In the genomic region with DNA sequence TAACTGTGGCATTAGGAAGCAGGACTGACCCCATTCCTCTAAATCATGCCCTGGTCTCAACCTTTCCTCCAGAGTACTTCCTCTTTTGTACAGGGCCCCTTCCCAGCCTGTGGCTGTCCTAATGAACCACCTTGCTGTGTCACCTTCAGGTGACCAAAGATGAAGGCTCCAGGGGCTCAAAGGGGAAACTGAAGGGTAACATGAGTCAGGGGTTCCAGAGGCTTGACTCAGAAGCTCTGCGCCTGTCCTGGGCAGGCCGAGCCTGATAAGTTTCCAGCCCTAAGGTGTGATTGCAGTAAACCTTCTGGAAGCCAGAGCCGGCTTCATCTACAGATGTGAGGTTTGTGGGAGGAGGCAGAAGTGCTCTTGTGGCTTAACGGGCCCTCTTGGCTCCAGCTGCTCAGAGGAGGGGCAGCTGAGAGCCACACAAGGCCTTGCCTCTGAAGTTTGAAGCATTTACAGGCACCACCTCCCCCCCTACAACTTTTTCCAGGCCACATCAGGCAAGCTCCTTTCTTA, we compare ENCODE assay signal across 8 cellular contexts.
A peak's percentile ranks its signal among the peaks of the same experiment; 100 is the strongest.
DNase-seq lines count a peak whose midpoint lies in the region; ATAC-seq and TF ChIP-seq lines count a peak whose summit lies in the region.

No MANE protein-coding gene starts in this region.

- H3F3A ChIP-seq in MM.1S (ENCODE audit: insufficient read depth, low read length): peaks cover 16% of the 10 kb centered on the region

- no peaks in the 10 kb centered on the region for H3K9me2 ChIP-seq in MM.1S (replicated peaks; ENCODE audit: insufficient read depth, low read length)

- DNase-seq in GDM1 (lab: John Stamatoyannopoulos, UW): peak; percentile 66
- DNase-seq in MM.1S: peak; percentile 76
- DNase-seq in activated T-cell treated with anti-CD3 and anti-CD28 coated beads, Interleukin-2, amount 50 U/mL, for 1 hour: peak; percentile 40
- DNase-seq in mesothelial cell of epicardium (ENCODE audit: low spot score in 2 of 2, unreplicated experiment in 2 of 2): no peak
- DNase-seq in NCI-H1694 treated with DMSO at 0.1 percent for 48 hours (lab: John Stamatoyannopoulos, UW): no peak
- DNase-seq in foreskin melanocyte: no peak
- DNase-seq in HuH-7.5 (ENCODE audit: low spot score): no peak

- peak overlapping the region; percentile 60 for H3K9ac ChIP-seq in MM.1S (ENCODE audit: low read length)

- no peak overlapping the region for H3K4me3 ChIP-seq in MM.1S (ENCODE audit: low read length)

- TF ChIP-seq CTCF in MM.1S (IDR thresholded peaks at IDR 0.05; ENCODE audit: low read length) (no peak), mesothelial cell of epicardium (IDR thresholded peaks at IDR 0.05; ENCODE audit: unreplicated experiment) (no peak)

- H3K36me3 Mint-ChIP-seq in mesothelial cell of epicardium: peaks cover 6% of the 10 kb centered on the region

- peak; percentile 59 for ATAC-seq in GM21576 (IDR thresholded peaks at IDR 0.05; ENCODE audit: unreplicated experiment)

- no peak overlapping the region for H3K4me3 Mint-ChIP-seq in mesothelial cell of epicardium

- no peaks in the 10 kb centered on the region for H3K27me3 Mint-ChIP-seq in mesothelial cell of epicardium (ENCODE audit: low read depth)

- H3K27ac ChIP-seq in MM.1S (ENCODE audit: low read length): peak overlapping the region; percentile 90

- peak overlapping the region; percentile 62 for H3K27ac Mint-ChIP-seq in mesothelial cell of epicardium

- H3K4me1 ChIP-seq in MM.1S (ENCODE audit: low read length): peaks cover 25% of the 10 kb centered on the region

- no peaks in the 10 kb centered on the region for H4K20me1 ChIP-seq in MM.1S (ENCODE audit: insufficient read depth, low read length)

- peak overlapping the region; percentile 66 for H3K4me2 ChIP-seq in MM.1S (ENCODE audit: low read depth, low read length)

- H3K9me3 Mint-ChIP-seq in mesothelial cell of epicardium: no peaks in the 10 kb centered on the region

- peaks cover 33% of the 10 kb centered on the region for H3K4me1 Mint-ChIP-seq in mesothelial cell of epicardium

- peak overlapping the region; percentile 45; the same call in 1 of the 2 replicates for H2AFZ ChIP-seq in MM.1S (ENCODE audit: low read length)

- no peaks in the 10 kb centered on the region for H3K36me3 ChIP-seq in MM.1S (replicated peaks; ENCODE audit: insufficient read depth, low read length)

- no peaks in the 10 kb centered on the region for H3K9me3 ChIP-seq in MM.1S (replicated peaks; ENCODE audit: insufficient read depth, low read length)

- H3K79me2 ChIP-seq in MM.1S (ENCODE audit: low read length): no peaks in the 10 kb centered on the region

- no peaks in the 10 kb centered on the region for H3K27me3 ChIP-seq in MM.1S (replicated peaks; ENCODE audit: insufficient read depth, low read length)

Comparison
In these comparisons a context has a peak if more than half of its experiments do, and no peak if none do; other contexts are left out.
1. DNase-seq: peak in GDM1 (single experiment), MM.1S (single experiment) and activated T-cell treated with anti-CD3 and anti-CD28 coated beads, Interleukin-2, amount 50 U/mL, for 1 hour (single experiment); none in mesothelial cell of epicardium (0 of 2), NCI-H1694 treated with DMSO at 0.1 percent for 48 hours (single experiment), foreskin melanocyte (single experiment) and HuH-7.5 (single experiment).